Comparison of ENCODE assay signal across 1 cellular context in genomic region chr12:104309446-104309993, GRCh38.
TF ChIP-seq lines count a peak whose summit lies in the region.

No MANE protein-coding gene starts in this region.

TF ChIP-seq in IMR-90, 13 proteins besides CTCF, POLR2A, EP300 and RAD21 (continued from another document):
- TF ChIP-seq, protein P1, sequence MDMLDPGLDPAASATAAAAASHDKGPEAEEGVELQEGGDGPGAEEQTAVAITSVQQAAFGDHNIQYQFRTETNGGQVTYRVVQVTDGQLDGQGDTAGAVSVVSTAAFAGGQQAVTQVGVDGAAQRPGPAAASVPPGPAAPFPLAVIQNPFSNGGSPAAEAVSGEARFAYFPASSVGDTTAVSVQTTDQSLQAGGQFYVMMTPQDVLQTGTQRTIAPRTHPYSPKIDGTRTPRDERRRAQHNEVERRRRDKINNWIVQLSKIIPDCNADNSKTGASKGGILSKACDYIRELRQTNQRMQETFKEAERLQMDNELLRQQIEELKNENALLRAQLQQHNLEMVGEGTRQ (IDR thresholded peaks at IDR 0.05; ENCODE audit: low read depth, low read length): no peak
- TF ChIP-seq MXI1 (IDR thresholded peaks at IDR 0.05; ENCODE audit: borderline replicate concordance, low read depth, low read length) (no peak), BHLHE40 (IDR thresholded peaks at IDR 0.05; ENCODE audit: low read depth, low read length) (no peak), MAFK (IDR thresholded peaks at IDR 0.05; ENCODE audit: low read depth, low read length) (no peak), CEBPB (IDR thresholded peaks at IDR 0.05; ENCODE audit: low read depth, low read length) (no peak), FOS (IDR thresholded peaks at IDR 0.05; ENCODE audit: low read depth, low read length) (no peak), NFE2L2 (IDR thresholded peaks at IDR 0.05; ENCODE audit: low read depth, low read length) (no peak), MAZ (IDR thresholded peaks at IDR 0.05; ENCODE audit: borderline replicate concordance, low read depth, low read length) (no peak), CHD1 (IDR thresholded peaks at IDR 0.05; ENCODE audit: low read depth, low read length) (no peak), ELK1 (IDR thresholded peaks at IDR 0.05; ENCODE audit: borderline replicate concordance, low read depth, low read length) (no peak), RFX5 (IDR thresholded peaks at IDR 0.05; ENCODE audit: low read depth, low read length) (no peak)
